Comparison of ENCODE assay signal across 8 cellular contexts in the genomic region with DNA sequence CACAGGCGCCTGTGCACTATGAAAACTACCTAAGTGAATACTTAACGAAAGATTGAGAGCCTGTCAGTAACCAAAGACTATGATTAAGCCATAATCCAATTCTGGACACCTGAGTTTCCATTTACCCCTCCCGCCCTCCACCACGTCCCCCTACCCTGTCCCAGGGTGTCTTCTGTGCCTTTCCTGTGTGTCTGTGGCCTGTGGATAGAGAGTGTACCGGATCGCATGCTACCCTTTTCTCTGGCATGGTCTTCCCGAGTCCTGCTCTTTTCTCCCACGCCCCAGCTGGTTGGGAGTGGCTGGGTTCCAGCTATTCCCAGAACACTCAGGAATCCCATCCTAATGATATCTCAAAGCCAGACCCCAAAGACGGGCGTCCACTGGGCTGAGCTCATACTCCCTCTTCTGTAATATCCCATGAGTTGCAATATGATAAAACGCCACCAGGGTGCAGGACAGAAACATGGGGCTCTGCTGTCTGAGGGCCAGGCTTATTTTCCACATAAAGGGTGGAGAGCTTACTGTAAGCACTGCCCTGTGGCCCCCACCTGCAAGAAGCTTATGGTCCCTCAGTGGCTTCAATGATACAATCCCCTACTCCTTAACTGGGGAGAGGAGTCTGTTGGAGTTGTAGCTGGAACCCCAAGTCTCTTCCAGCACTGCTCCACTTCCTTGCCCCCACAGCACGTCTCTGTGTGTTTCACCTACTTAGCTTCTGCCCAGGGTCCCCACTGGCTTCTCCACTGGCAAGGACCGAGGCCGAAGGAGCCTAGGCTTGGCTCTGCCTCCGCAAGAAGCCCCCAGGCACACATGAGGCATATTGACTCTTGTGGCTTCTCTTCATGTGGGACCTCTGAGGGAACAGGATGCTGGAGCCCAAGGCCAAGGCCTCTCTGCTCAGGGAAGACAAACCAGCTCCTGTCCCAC. TPM values are rescaled to one million over a fixed set of nuclear protein-coding genes. Genes with fewer than 3 reads are reported as not detected.
DNase-seq lines count a peak whose midpoint lies in the region; ATAC-seq and TF ChIP-seq lines count a peak whose summit lies in the region.

No MANE protein-coding gene starts in this region.

- TF ChIP-seq RAD21 in neural cell (conservative IDR thresholded peaks at IDR 0.05): peak; percentile 50

- no peaks in the 10 kb centered on the region for H3K79me2 ChIP-seq in neural cell (replicated peaks; ENCODE audit: insufficient read depth, low read length)

- no peaks in the 10 kb centered on the region for H3F3A ChIP-seq in neural cell (ENCODE audit: insufficient read depth, low read length, poor library complexity, severe bottlenecking)

- H3K9ac ChIP-seq in neural cell (ENCODE audit: low read length): no peak overlapping the region

- no peaks in the 10 kb centered on the region for H3K36me3 Mint-ChIP-seq in activated CD4-positive, alpha-beta memory T cell treated with anti-CD3 and anti-CD28 coated beads, Interleukin-2, amount 10 ng/mL, durations not matched to agents 7 days and 5 days (ENCODE audit: low read depth)

- H3K36me3 ChIP-seq in esophagus squamous epithelium (no peaks in the 10 kb centered on the region), neural cell (ENCODE audit: insufficient read depth, low read length) (no peaks in the 10 kb centered on the region)

- no peaks in the 10 kb centered on the region for H4K20me1 ChIP-seq in neural cell (ENCODE audit: insufficient read depth)

- H3K4me3 Mint-ChIP-seq in activated CD4-positive, alpha-beta memory T cell treated with anti-CD3 and anti-CD28 coated beads, Interleukin-2, amount 10 ng/mL, durations not matched to agents 7 days and 5 days: no peak overlapping the region

- no peak overlapping the region for H3K4me2 ChIP-seq in neural cell (ENCODE audit: low read length)

- POLR2A ChIA-PET in activated CD4-positive, alpha-beta memory T cell treated with anti-CD3 and anti-CD28 coated beads, Interleukin-2, amount 10 ng/mL, durations not matched to agents 7 days and 5 days (lab: Charles Lee): no interaction called here

- no peak overlapping the region for H2AFZ ChIP-seq in neural cell (ENCODE audit: low read depth, low read length)

- no peak for TF ChIP-seq POLR2A in esophagus squamous epithelium (IDR thresholded peaks at IDR 0.05)

- H3K9me3 Mint-ChIP-seq in activated CD4-positive, alpha-beta memory T cell treated with anti-CD3 and anti-CD28 coated beads, Interleukin-2, amount 10 ng/mL, durations not matched to agents 7 days and 5 days: no peaks in the 10 kb centered on the region

- H3K9me3 ChIP-seq in esophagus squamous epithelium (no peaks in the 10 kb centered on the region), neural cell (ENCODE audit: low read length) (no peaks in the 10 kb centered on the region)

- no peaks in the 10 kb centered on the region for H3K9me2 ChIP-seq in neural cell (ENCODE audit: insufficient read depth, low read length)

- peak; percentile 50 for ATAC-seq in HG02973 (IDR thresholded peaks at IDR 0.05; ENCODE audit: unreplicated experiment)
- ATAC-seq in GM21381 (IDR thresholded peaks at IDR 0.05; ENCODE audit: unreplicated experiment): no peak

- H3K4me1 ChIP-seq in esophagus squamous epithelium: peaks cover 9 to 22% (median 12%) of the 10 kb centered on the region in 3 donors

- H3K4me3 ChIP-seq in esophagus squamous epithelium (no peak overlapping the region), neural cell (ENCODE audit: low read length) (no peak overlapping the region)

- H3K27me3 ChIP-seq in esophagus squamous epithelium (peaks cover 0 to 57% (median 7%) of the 10 kb centered on the region in 4 donors), neural cell (ENCODE audit: insufficient read depth, low read depth, low read length) (peaks cover 50% of the 10 kb centered on the region)

- intact Hi-C loops in esophagus squamous epithelium (cut with DNase I): no loop called here

- no peak for TF ChIP-seq EP300 in neural cell (conservative IDR thresholded peaks at IDR 0.05; ENCODE audit: poor library complexity, severe bottlenecking)

- DNase-seq in activated gamma-delta T cell treated with Interleukin-2 at 50 U/mL for 16 hours: peak; percentile 39
- DNase-seq in activated gamma-delta T cell (lab: John Stamatoyannopoulos, UW): no peak
- peak; percentile 49 for DNase-seq in NCI-H2227 treated with DMSO at 0.1 percent for 48 hours (lab: John Stamatoyannopoulos, UW)
- peak; percentile 48 for DNase-seq in activated CD4-positive, alpha-beta memory T cell treated with anti-CD3 and anti-CD28 coated beads, Interleukin-2, amount 10 ng/mL, durations not matched to agents 7 days and 5 days
- DNase-seq in esophagus squamous epithelium (lab: John Stamatoyannopoulos, UW): no peak

- 44 to 59% methylated on average over 6 to 13 of the region's 15 CpGs for WGBS in esophagus squamous epithelium, 2 donors

- H3K27me3 Mint-ChIP-seq in activated CD4-positive, alpha-beta memory T cell treated with anti-CD3 and anti-CD28 coated beads, Interleukin-2, amount 10 ng/mL, durations not matched to agents 7 days and 5 days: peaks cover 58% of the 10 kb centered on the region

- H3K27ac ChIP-seq in esophagus squamous epithelium (no peak overlapping the region), neural cell (ENCODE audit: low read length) (no peak overlapping the region)

- CTCF ChIA-PET in activated CD4-positive, alpha-beta memory T cell treated with anti-CD3 and anti-CD28 coated beads, Interleukin-2, amount 10 ng/mL, durations not matched to agents 7 days and 5 days (lab: Charles Lee): interaction anchor here (0.6 to 1.6 kb wide), 27 partner anchors 9 to 760 kb away, joined by 3 to 32 read pairs (median 4); partner anchors contain the start of gene STRIP1

- H3K4me1 Mint-ChIP-seq in activated CD4-positive, alpha-beta memory T cell treated with anti-CD3 and anti-CD28 coated beads, Interleukin-2, amount 10 ng/mL, durations not matched to agents 7 days and 5 days: peaks cover 10% of the 10 kb centered on the region

- peak; percentile 22 to 78 (median 62) for TF ChIP-seq CTCF in esophagus squamous epithelium (IDR thresholded peaks at IDR 0.05)
- TF ChIP-seq CTCF in neural cell (IDR thresholded peaks at IDR 0.05; ENCODE audit: poor library complexity, severe bottlenecking): peak; percentile 57

- H3K27ac Mint-ChIP-seq in activated CD4-positive, alpha-beta memory T cell treated with anti-CD3 and anti-CD28 coated beads, Interleukin-2, amount 10 ng/mL, durations not matched to agents 7 days and 5 days: no peak overlapping the region

TF ChIP-seq in neural cell, 6 proteins besides CTCF, POLR2A, EP300 and RAD21:
- TF ChIP-seq REST (IDR thresholded peaks at IDR 0.05; ENCODE audit: borderline replicate concordance) (no peak), SMC3 (conservative IDR thresholded peaks at IDR 0.05; ENCODE audit: poor library complexity) (peak; percentile 64)

RNA-seq across cellular contexts. Expression of gene ALX3, which starts 17.6 kb away (rescaled TPM):
- not detected for total RNA-seq in activated CD4-positive, alpha-beta memory T cell treated with anti-CD3 and anti-CD28 coated beads, Interleukin-2, amount 10 ng/mL, durations not matched to agents 7 days and 5 days
- under 1 TPM in 1 of 4 donors, not detected in 3; 0.57 TPM for total RNA-seq in esophagus squamous epithelium
- not detected in 2 replicates for polyA plus RNA-seq in neural cell
- not detected in 2 replicates for polyA minus RNA-seq in neural cell

RNA-seq across cellular contexts. Expression of gene UBL4B, which starts 24.2 kb away (rescaled TPM):
- total RNA-seq in activated CD4-positive, alpha-beta memory T cell treated with anti-CD3 and anti-CD28 coated beads, Interleukin-2, amount 10 ng/mL, durations not matched to agents 7 days and 5 days: not detected
- total RNA-seq in esophagus squamous epithelium: under 1 TPM in 1 of 4 donors, not detected in 3; 0.59 TPM
- polyA plus RNA-seq in neural cell: not detected in 2 replicates
- not detected in 2 replicates for polyA minus RNA-seq in neural cell

RNA-seq across cellular contexts. Expression of gene STRIP1, which starts 53.7 kb away (rescaled TPM):
- total RNA-seq in activated CD4-positive, alpha-beta memory T cell treated with anti-CD3 and anti-CD28 coated beads, Interleukin-2, amount 10 ng/mL, durations not matched to agents 7 days and 5 days: 10 to 100 TPM; 34.1 to 34.7 TPM
- total RNA-seq in esophagus squamous epithelium: 10 to 100 TPM; 25.9 to 44.4 (median 34.8) TPM
- 178 and 197 TPM in 2 replicates for polyA plus RNA-seq in neural cell
- 198 and 201 TPM in 2 replicates for polyA minus RNA-seq in neural cell

Comparison
In these comparisons a context has a peak if more than half of its experiments do, and no peak if none do; other contexts are left out.
1. DNase-seq: peak in activated gamma-delta T cell treated with Interleukin-2 at 50 U/mL for 16 hours (single experiment), NCI-H2227 treated with DMSO at 0.1 percent for 48 hours (single experiment) and activated CD4-positive, alpha-beta memory T cell treated with anti-CD3 and anti-CD28 coated beads, Interleukin-2, amount 10 ng/mL, durations not matched to agents 7 days and 5 days (single experiment); none in activated gamma-delta T cell (single experiment) and esophagus squamous epithelium (single experiment).